Comparison of ENCODE assay signal across 15 cellular contexts in the genomic region with DNA sequence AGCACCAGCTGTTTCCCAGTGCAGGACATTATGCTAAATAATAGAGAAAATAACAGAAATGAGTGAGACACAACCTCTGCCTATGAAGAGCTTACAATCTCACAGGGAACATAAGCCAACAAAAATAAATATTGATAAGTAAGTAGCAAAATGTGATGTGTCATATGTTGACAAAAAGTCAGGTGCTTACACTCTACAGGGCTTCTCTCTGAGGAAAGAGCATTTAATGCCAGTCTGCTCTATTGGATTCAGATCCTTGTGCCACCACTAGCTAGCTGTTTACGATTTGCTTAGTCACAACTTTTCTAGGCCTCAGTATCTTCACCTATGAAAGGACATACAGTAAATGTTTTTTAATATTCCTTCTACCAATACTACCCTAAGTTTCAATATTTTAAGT.
DNase-seq lines count a peak whose midpoint lies in the region; ATAC-seq and TF ChIP-seq lines count a peak whose summit lies in the region.
"Had no signal": no experiment of that assay in that cellular context is flagged by ENCODE, and none has a peak within 500 bp of the region (broad histone marks: within the 10 kb centered on the region; RNA-seq: fewer than 3 reads in every experiment).

No MANE protein-coding gene starts in this region.

- H3K36me3 ChIP-seq in IMR-90 (ENCODE audit: control insufficient read depth, insufficient read depth, low read length), result no peaks in the 10 kb centered on the region
- H3K36me3 ChIP-seq in PC-3 (ENCODE audit: low read depth, low read length), result no peaks in the 10 kb centered on the region
- H3K36me3 ChIP-seq: HAP-1 had no signal

- H3K27ac ChIP-seq in IMR-90 (ENCODE audit: insufficient read depth, low read length) (no peak overlapping the region), PC-3 (ENCODE audit: low read length) (no peak overlapping the region)
- H3K27ac ChIP-seq: 22Rv1 had no signal

- H4K20me1 ChIP-seq in IMR-90 (ENCODE audit: insufficient read depth, low read length) (no peaks in the 10 kb centered on the region), PC-3 (ENCODE audit: low read length) (no peaks in the 10 kb centered on the region)

- TF ChIP-seq RAD21 in IMR-90 (IDR thresholded peaks at IDR 0.05; ENCODE audit: low read length), result no peak

- intact Hi-C loops in IMR-90 (cut with micrococcal nuclease) (no loop called here), PC-3 (cut with micrococcal nuclease) (loop anchor here (5.0 to 10.0 kb wide), 3 partner anchors 231 to 363 kb away; no protein-coding TSS in a partner anchor)

- H3K4me1 ChIP-seq in IMR-90 (ENCODE audit: control insufficient read depth, insufficient read depth, low read length) (no peaks in the 10 kb centered on the region), PC-3 (ENCODE audit: insufficient read depth, low read length) (no peaks in the 10 kb centered on the region)

- CTCF ChIA-PET in IMR-90 (lab: Yijun Ruan, JAX) (interaction anchor here (0.8 kb wide), 1 partner anchor 16 kb away, joined by 3 read pairs; no protein-coding TSS in a partner anchor), PC-3 (lab: Charles Lee) (no interaction called here)

- H2AK9ac ChIP-seq in IMR-90 (replicated peaks; ENCODE audit: low read depth, low read length, poor library complexity), result no peak overlapping the region

- H2BK120ac ChIP-seq in IMR-90 (ENCODE audit: low read depth, low read length), result no peak overlapping the region

- H2AK5ac ChIP-seq in IMR-90 (ENCODE audit: low read depth, low read length), result no peak overlapping the region

- H3F3A ChIP-seq in PC-3 (ENCODE audit: low read length, unreplicated experiment), result no peaks in the 10 kb centered on the region

- POLR2A ChIA-PET in IMR-90 (lab: Charles Lee; ENCODE audit: unreplicated experiment), result no interaction called here
- POLR2A ChIA-PET in PC-3 (lab: Charles Lee; ENCODE audit: unreplicated experiment), result no interaction called here

- H4K91ac ChIP-seq in IMR-90 (ENCODE audit: insufficient read depth, low read depth, low read length), result no peak overlapping the region

- H3K79me1 ChIP-seq in IMR-90 (ENCODE audit: low read depth in 1 of 2, low read length in 2 of 2), result no peaks in the 10 kb centered on the region

- dilution Hi-C loops in IMR-90 (cut with HindIII; ENCODE audit: low sequenced_read_pairs, unreplicated experiment), result no loop called here

- H3K56ac ChIP-seq in IMR-90 (ENCODE audit: extremely low read depth, insufficient read depth, low read length), result no peak overlapping the region

- no peaks in the 10 kb centered on the region for H3K9me3 ChIP-seq in IMR-90 (ENCODE audit: control insufficient read depth, insufficient read depth, low read length)
- H3K9me3 ChIP-seq in PC-3 (ENCODE audit: low read length), result no peaks in the 10 kb centered on the region
- H3K9me3 ChIP-seq: HAP-1 had no signal

- H3K18ac ChIP-seq in IMR-90 (ENCODE audit: low read depth, low read length), result no peak overlapping the region

- H2AFZ ChIP-seq in IMR-90 (replicated peaks; ENCODE audit: low read length, poor library complexity) (no peak overlapping the region), PC-3 (ENCODE audit: low read length) (no peak overlapping the region)

- H3K4me2 ChIP-seq in IMR-90 (ENCODE audit: low read depth, low read length) (no peak overlapping the region), PC-3 (ENCODE audit: low read length) (no peak overlapping the region)

- BruUV-seq in IMR-90 (replicated peaks; lab: Mats Ljungman, UMichigan) (no TSS peak), PC-3 (replicated peaks; lab: Mats Ljungman, UMichigan) (no TSS peak)

- H2BK15ac ChIP-seq in IMR-90 (ENCODE audit: low read depth, low read length), result no peak overlapping the region

- H2BK5ac ChIP-seq in IMR-90 (ENCODE audit: low read depth, low read length, poor library complexity, severe bottlenecking), result no peak overlapping the region

- peak; percentile 46 for ATAC-seq in IMR-90 (ENCODE audit: low read depth)
- peak; percentile 84 for ATAC-seq in PC-3
- ATAC-seq in HG03039 (IDR thresholded peaks at IDR 0.05; ENCODE audit: unreplicated experiment), result no peak
- ATAC-seq in GM18520 (IDR thresholded peaks at IDR 0.05; ENCODE audit: unreplicated experiment), result no peak
- no peak for ATAC-seq in GM19467 (IDR thresholded peaks at IDR 0.05; ENCODE audit: unreplicated experiment)
- ATAC-seq: CD8-positive, alpha-beta T cell had no signal

- DNase-seq in NCI-H510A treated with DMSO at 0.1 percent for 48 hours (lab: John Stamatoyannopoulos, UW) (peak; percentile 4), NCI-H510A (lab: John Stamatoyannopoulos, UW) (no peak), IMR-90 (peak; percentile 50), PC-3 (peak; percentile 43), NCI-H748 treated with DMSO at 0.1 percent for 48 hours (lab: John Stamatoyannopoulos, UW) (no peak)
- DNase-seq: CD8-positive, alpha-beta T cell; COR-L47; GOT3; HFFc6; KBM-7 had no signal

- no peak overlapping the region for H3K4me3 ChIP-seq in IMR-90 (ENCODE audit: insufficient read depth, low read depth, low read length)
- no peak overlapping the region for H3K4me3 ChIP-seq in PC-3 (ENCODE audit: low read length)
- H3K4me3 ChIP-seq: HAP-1 had no signal

- H3K9me1 ChIP-seq in IMR-90 (ENCODE audit: insufficient read depth, low read length), result no peaks in the 10 kb centered on the region

- H3K14ac ChIP-seq in IMR-90 (replicated peaks; ENCODE audit: low read depth, low read length), result no peak overlapping the region

- TF ChIP-seq POLR2A in IMR-90 (IDR thresholded peaks at IDR 0.05; ENCODE audit: low read depth, low read length), result no peak

- H3K79me2 ChIP-seq in PC-3 (ENCODE audit: low read length), result no peaks in the 10 kb centered on the region

- H4K8ac ChIP-seq in IMR-90 (ENCODE audit: low read depth in 2 of 2, low read length in 2 of 2), result no peak overlapping the region

- no peak overlapping the region for H3K23ac ChIP-seq in IMR-90 (ENCODE audit: low read depth, low read length)

- in situ Hi-C loops in IMR-90 (cut with MboI; ENCODE audit: low sequenced_read_pairs), result no loop called here

- WGBS in IMR-90 (ENCODE audit: extremely low coverage in 2 of 2, insufficient read length in 1 of 2), 2 experiments, result no CpG with 5 or more reads among the region's 1 CpG

- H3K27me3 ChIP-seq in IMR-90 (ENCODE audit: control insufficient read depth, insufficient read depth, low read length), result no peaks in the 10 kb centered on the region
- H3K27me3 ChIP-seq in PC-3 (ENCODE audit: low read length), result no peaks in the 10 kb centered on the region

- no peak for TF ChIP-seq CTCF in IMR-90 (conservative IDR thresholded peaks at IDR 0.05; ENCODE audit: low read depth, low read length)
- TF ChIP-seq CTCF in PC-3 (conservative IDR thresholded peaks at IDR 0.05; ENCODE audit: low read depth, low read length), result no peak

- H3K9ac ChIP-seq in IMR-90 (ENCODE audit: low read depth, low read length), result no peak overlapping the region
- H3K9ac ChIP-seq in PC-3 (ENCODE audit: low read length), result no peak overlapping the region

- H3K4ac ChIP-seq in IMR-90 (ENCODE audit: low read depth, low read length), result no peak overlapping the region

- H4K5ac ChIP-seq in IMR-90 (ENCODE audit: low read depth, low read length), result no peak overlapping the region

- H3K9me2 ChIP-seq in PC-3 (replicated peaks; ENCODE audit: low read length), result no peaks in the 10 kb centered on the region

- H2BK20ac ChIP-seq in IMR-90 (ENCODE audit: low read depth, low read length), result no peak overlapping the region

TF ChIP-seq in IMR-90, 13 proteins besides CTCF, POLR2A, EP300 and RAD21:
- TF ChIP-seq BHLHE40 (IDR thresholded peaks at IDR 0.05; ENCODE audit: low read depth, low read length), result no peak
- TF ChIP-seq MXI1 (IDR thresholded peaks at IDR 0.05; ENCODE audit: borderline replicate concordance, low read depth, low read length), result no peak
- TF ChIP-seq, protein P1, sequence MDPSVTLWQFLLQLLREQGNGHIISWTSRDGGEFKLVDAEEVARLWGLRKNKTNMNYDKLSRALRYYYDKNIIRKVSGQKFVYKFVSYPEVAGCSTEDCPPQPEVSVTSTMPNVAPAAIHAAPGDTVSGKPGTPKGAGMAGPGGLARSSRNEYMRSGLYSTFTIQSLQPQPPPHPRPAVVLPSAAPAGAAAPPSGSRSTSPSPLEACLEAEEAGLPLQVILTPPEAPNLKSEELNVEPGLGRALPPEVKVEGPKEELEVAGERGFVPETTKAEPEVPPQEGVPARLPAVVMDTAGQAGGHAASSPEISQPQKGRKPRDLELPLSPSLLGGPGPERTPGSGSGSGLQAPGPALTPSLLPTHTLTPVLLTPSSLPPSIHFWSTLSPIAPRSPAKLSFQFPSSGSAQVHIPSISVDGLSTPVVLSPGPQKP (IDR thresholded peaks at IDR 0.05; ENCODE audit: borderline replicate concordance, low read depth, low read length), result no peak
- TF ChIP-seq MAZ (IDR thresholded peaks at IDR 0.05; ENCODE audit: borderline replicate concordance, low read depth, low read length), result no peak
- no peak for TF ChIP-seq NFE2L2 (IDR thresholded peaks at IDR 0.05; ENCODE audit: low read depth, low read length)
- TF ChIP-seq FOS (IDR thresholded peaks at IDR 0.05; ENCODE audit: low read depth, low read length), result no peak
- TF ChIP-seq, protein P2, sequence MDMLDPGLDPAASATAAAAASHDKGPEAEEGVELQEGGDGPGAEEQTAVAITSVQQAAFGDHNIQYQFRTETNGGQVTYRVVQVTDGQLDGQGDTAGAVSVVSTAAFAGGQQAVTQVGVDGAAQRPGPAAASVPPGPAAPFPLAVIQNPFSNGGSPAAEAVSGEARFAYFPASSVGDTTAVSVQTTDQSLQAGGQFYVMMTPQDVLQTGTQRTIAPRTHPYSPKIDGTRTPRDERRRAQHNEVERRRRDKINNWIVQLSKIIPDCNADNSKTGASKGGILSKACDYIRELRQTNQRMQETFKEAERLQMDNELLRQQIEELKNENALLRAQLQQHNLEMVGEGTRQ (IDR thresholded peaks at IDR 0.05; ENCODE audit: low read depth, low read length), result no peak
- no peak for TF ChIP-seq RFX5 (IDR thresholded peaks at IDR 0.05; ENCODE audit: low read depth, low read length)
- no peak for TF ChIP-seq RCOR1 (IDR thresholded peaks at IDR 0.05; ENCODE audit: insufficient replicate concordance, low read length)
- no peak for TF ChIP-seq SMC3 (IDR thresholded peaks at IDR 0.05; ENCODE audit: low read depth, low read length)
- no peak for TF ChIP-seq CEBPB (IDR thresholded peaks at IDR 0.05; ENCODE audit: low read depth, low read length)
- TF ChIP-seq MAFK (IDR thresholded peaks at IDR 0.05; ENCODE audit: low read depth, low read length), result no peak

Comparison
In these comparisons a context has a peak if more than half of its experiments do, and no peak if none do; other contexts are left out.
1. DNase-seq: peak in NCI-H510A treated with DMSO at 0.1 percent for 48 hours (single experiment), IMR-90 (single experiment) and PC-3 (single experiment); none in NCI-H510A (single experiment) and NCI-H748 treated with DMSO at 0.1 percent for 48 hours (single experiment).
2. ATAC-seq: peak in IMR-90 (single experiment) and PC-3 (single experiment); none in HG03039 (single experiment), GM18520 (single experiment) and GM19467 (single experiment).